In genomic region chr1:14769486-14770274, GRCh38 we compare ENCODE assay signal across 19 cellular contexts.
A peak's percentile ranks its signal among the peaks of the same experiment; 100 is the strongest.
DNase-seq lines count a peak whose midpoint lies in the region; ATAC-seq and TF ChIP-seq lines count a peak whose summit lies in the region.
"Had no signal": no experiment of that assay in that cellular context is flagged by ENCODE, and none has a peak within 500 bp of the region (broad histone marks: within the 10 kb centered on the region; RNA-seq: fewer than 3 reads in every experiment).

No MANE protein-coding gene starts in this region.

- H3K4me3 ChIP-seq in MM.1S (ENCODE audit: low read length) (no peak overlapping the region), epithelial cell of proximal tubule (ENCODE audit: low read depth, low read length) (no peak overlapping the region), hepatocyte (no peak overlapping the region)
- H3K4me3 ChIP-seq: PC-9, SJCRH30 had no signal

- H3K4me3 Mint-ChIP-seq in activated CD4-positive, alpha-beta T cell treated with anti-CD3 and anti-CD28 coated beads for 36 hours, result no peak overlapping the region
- no peak overlapping the region for H3K4me3 Mint-ChIP-seq in type B pancreatic cell
- H3K4me3 Mint-ChIP-seq: CD8-positive, alpha-beta memory T cell had no signal

- H3K9me3 Mint-ChIP-seq in activated CD4-positive, alpha-beta T cell treated with anti-CD3 and anti-CD28 coated beads for 36 hours (ENCODE audit: low read depth), result no peaks in the 10 kb centered on the region
- H3K9me3 Mint-ChIP-seq in type B pancreatic cell, result no peaks in the 10 kb centered on the region

- H3K27ac ChIP-seq in MM.1S (ENCODE audit: low read length) (no peak overlapping the region), hepatocyte (no peak overlapping the region)
- H3K27ac ChIP-seq: PC-9, SJCRH30 had no signal

- H3K79me2 ChIP-seq in MM.1S (ENCODE audit: low read length) (no peaks in the 10 kb centered on the region), hepatocyte (no peaks in the 10 kb centered on the region)

- H2AFZ ChIP-seq in MM.1S (ENCODE audit: low read length) (no peak overlapping the region), hepatocyte (no peak overlapping the region)
- H2AFZ ChIP-seq: PC-9 had no signal

- H3K9me3 ChIP-seq in MM.1S (replicated peaks; ENCODE audit: insufficient read depth, low read length), result no peaks in the 10 kb centered on the region
- no peaks in the 10 kb centered on the region for H3K9me3 ChIP-seq in hepatocyte (ENCODE audit: low read depth)
- H3K9me3 ChIP-seq: SJCRH30 had no signal

- H3K36me3 Mint-ChIP-seq in activated CD4-positive, alpha-beta T cell treated with anti-CD3 and anti-CD28 coated beads for 36 hours (ENCODE audit: low read depth), result no peaks in the 10 kb centered on the region
- H3K36me3 Mint-ChIP-seq in type B pancreatic cell, result peaks cover 4% of the 10 kb centered on the region
- H3K36me3 Mint-ChIP-seq: CD8-positive, alpha-beta memory T cell had no signal

- no peaks in the 10 kb centered on the region for H4K20me1 ChIP-seq in MM.1S (ENCODE audit: insufficient read depth, low read length)
- H4K20me1 ChIP-seq in hepatocyte (ENCODE audit: insufficient read depth, poor library complexity, severe bottlenecking), result no peaks in the 10 kb centered on the region

- H3K4me1 Mint-ChIP-seq in activated CD4-positive, alpha-beta T cell treated with anti-CD3 and anti-CD28 coated beads for 36 hours, result no peaks in the 10 kb centered on the region
- peaks cover 8% of the 10 kb centered on the region for H3K4me1 Mint-ChIP-seq in type B pancreatic cell (ENCODE audit: unreplicated experiment)
- H3K4me1 Mint-ChIP-seq: CD8-positive, alpha-beta memory T cell had no signal

- H3K4me1 ChIP-seq in MM.1S (ENCODE audit: low read length) (no peaks in the 10 kb centered on the region), hepatocyte (ENCODE audit: insufficient read depth) (no peaks in the 10 kb centered on the region)
- H3K4me1 ChIP-seq: SJCRH30 had no signal

- intact Hi-C loops in activated CD4-positive, alpha-beta T cell treated with anti-CD3 and anti-CD28 coated beads for 36 hours (cut with DNase I, micrococcal nuclease), result no loop called here

- CTCF ChIA-PET in activated CD4-positive, alpha-beta T cell treated with anti-CD3 and anti-CD28 coated beads for 36 hours (lab: Charles Lee), result interaction anchor here (0.6 kb wide), 1 partner anchor 268 kb away, joined by 3 read pairs; no protein-coding TSS in a partner anchor

- ATAC-seq in activated CD4-positive, alpha-beta T cell treated with anti-CD3 and anti-CD28 coated beads for 36 hours, result no peak
- ATAC-seq in HG03571 (IDR thresholded peaks at IDR 0.05; ENCODE audit: unreplicated experiment), result no peak
- ATAC-seq: HepG2 had no signal

- no peak overlapping the region for H3K9ac ChIP-seq in MM.1S (ENCODE audit: low read length)

- H3K9me2 ChIP-seq in MM.1S (replicated peaks; ENCODE audit: insufficient read depth, low read length), result no peaks in the 10 kb centered on the region
- H3K9me2 ChIP-seq in hepatocyte (replicated peaks; ENCODE audit: insufficient read depth), result no peaks in the 10 kb centered on the region

- no peaks in the 10 kb centered on the region for H3K36me3 ChIP-seq in MM.1S (replicated peaks; ENCODE audit: insufficient read depth, low read length)
- no peaks in the 10 kb centered on the region for H3K36me3 ChIP-seq in hepatocyte (replicated peaks; ENCODE audit: insufficient read depth, low read depth)
- H3K36me3 ChIP-seq: SJCRH30 had no signal

- WGBS in hepatocyte (ENCODE audit: low lambda C conversion rate, missing lambda C conversion rate), result 87% methylated on average over 12 of the region's 12 CpGs

- H3K27ac Mint-ChIP-seq in activated CD4-positive, alpha-beta T cell treated with anti-CD3 and anti-CD28 coated beads for 36 hours, result no peak overlapping the region
- H3K27ac Mint-ChIP-seq in type B pancreatic cell, result no peak overlapping the region
- H3K27ac Mint-ChIP-seq: CD8-positive, alpha-beta memory T cell had no signal

- POLR2A ChIA-PET in activated CD4-positive, alpha-beta T cell treated with anti-CD3 and anti-CD28 coated beads for 36 hours (lab: Charles Lee), result no interaction called here

- no peaks in the 10 kb centered on the region for H3F3A ChIP-seq in MM.1S (ENCODE audit: insufficient read depth, low read length)

- no peak overlapping the region for H3K4me2 ChIP-seq in MM.1S (ENCODE audit: low read depth, low read length)
- H3K4me2 ChIP-seq in hepatocyte, result no peak overlapping the region
- H3K4me2 ChIP-seq: PC-9 had no signal

- peaks cover 2% of the 10 kb centered on the region for H3K27me3 Mint-ChIP-seq in activated CD4-positive, alpha-beta T cell treated with anti-CD3 and anti-CD28 coated beads for 36 hours
- no peaks in the 10 kb centered on the region for H3K27me3 Mint-ChIP-seq in type B pancreatic cell

- H3K27me3 ChIP-seq in MM.1S (replicated peaks; ENCODE audit: insufficient read depth, low read length) (no peaks in the 10 kb centered on the region), hepatocyte (no peaks in the 10 kb centered on the region)

- DNase-seq in activated CD4-positive, alpha-beta T cell treated with anti-CD3 and anti-CD28 coated beads for 36 hours, result peak; percentile 7
- no peak for DNase-seq in activated CD4-positive, alpha-beta T cell treated with anti-CD3 and anti-CD28 coated beads for 1 hour
- DNase-seq in MM.1S (no peak), epithelial cell of proximal tubule (ENCODE audit: low read depth) (no peak), type B pancreatic cell (ENCODE audit: extremely low spot score, unreplicated experiment) (no peak), OCI-M1 (lab: John Stamatoyannopoulos, UW) (no peak), hepatocyte (ENCODE audit: low spot score) (no peak)
- DNase-seq: 8988T; CD8-positive, alpha-beta memory T cell; DMS79; HCEC 1CT; Karpas-422; NCI-H1417; NCI-H187 treated with DMSO at 0.1 percent for 48 hours; NCI-H446; PC-9; SJCRH30 had no signal

- TF ChIP-seq CTCF in MM.1S (IDR thresholded peaks at IDR 0.05; ENCODE audit: low read length) (0 out of 2 replicates have a peak, but pooled peaks have one; percentile 8), epithelial cell of proximal tubule (conservative IDR thresholded peaks at IDR 0.05; ENCODE audit: low read depth, low read length) (peak; percentile 27), type B pancreatic cell (conservative IDR thresholded peaks at IDR 0.05) (peak; percentile 39), hepatocyte (IDR thresholded peaks at IDR 0.05; ENCODE audit: poor library complexity) (no peak)
